In genomic region chr4:168630445-168631187, GRCh38 we compare ENCODE assay signal across 9 cellular contexts.
DNase-seq lines count a peak whose midpoint lies in the region; ATAC-seq and TF ChIP-seq lines count a peak whose summit lies in the region.
"Had no signal": no experiment of that assay in that cellular context is flagged by ENCODE, and none has a peak within 500 bp of the region (broad histone marks: within the 10 kb centered on the region; RNA-seq: fewer than 3 reads in every experiment).

No MANE protein-coding gene starts in this region.

- H3K4me1 ChIP-seq in thoracic aorta (ENCODE audit: control insufficient read depth in 1 of 2, low read depth in 2 of 2), result peaks cover 5 to 42% of the 10 kb centered on the region in 2 donors

- H3K27me3 ChIP-seq in thoracic aorta (replicated peaks; ENCODE audit: insufficient read depth), result no peaks in the 10 kb centered on the region

- H3K27me3 Mint-ChIP-seq in stimulated activated memory B cell treated with anti-CD40 and anti-IgM and Interleukin-4, amounts not matched to agents 10 μg/mL and 1 μg/mL and 100 μg/mL, for 72 hours, result peaks cover 28% of the 10 kb centered on the region
- H3K27me3 Mint-ChIP-seq in stimulated activated naive CD8-positive, alpha-beta T cell treated with anti-CD3 and anti-CD28 coated beads, Interleukin-15, amount 100 ng/mL, for 72 hours, result peaks cover 75% of the 10 kb centered on the region

- H3K36me3 ChIP-seq in thoracic aorta, result no peaks in the 10 kb centered on the region

- no peaks in the 10 kb centered on the region for H3K4me1 Mint-ChIP-seq in stimulated activated memory B cell treated with anti-CD40 and anti-IgM and Interleukin-4, amounts not matched to agents 10 μg/mL and 1 μg/mL and 100 μg/mL, for 72 hours
- H3K4me1 Mint-ChIP-seq in stimulated activated naive CD8-positive, alpha-beta T cell treated with anti-CD3 and anti-CD28 coated beads, Interleukin-15, amount 100 ng/mL, for 72 hours, result peaks cover 27% of the 10 kb centered on the region

- no peaks in the 10 kb centered on the region for H3K36me3 Mint-ChIP-seq in stimulated activated memory B cell treated with anti-CD40 and anti-IgM and Interleukin-4, amounts not matched to agents 10 μg/mL and 1 μg/mL and 100 μg/mL, for 72 hours

- peak overlapping the region; percentile 71 to 84 for H3K27ac ChIP-seq in thoracic aorta
- H3K27ac ChIP-seq: 22Rv1 had no signal

- H3K27ac Mint-ChIP-seq in stimulated activated memory B cell treated with anti-CD40 and anti-IgM and Interleukin-4, amounts not matched to agents 10 μg/mL and 1 μg/mL and 100 μg/mL, for 72 hours, result no peak overlapping the region
- H3K27ac Mint-ChIP-seq in stimulated activated naive CD8-positive, alpha-beta T cell treated with anti-CD3 and anti-CD28 coated beads, Interleukin-15, amount 100 ng/mL, for 72 hours, result no peak overlapping the region

- no peak for TF ChIP-seq CTCF in thoracic aorta (IDR thresholded peaks at IDR 0.05)

- H3K4me3 ChIP-seq in thoracic aorta, result peak overlapping the region; percentile 83

- H3K4me3 Mint-ChIP-seq in stimulated activated memory B cell treated with anti-CD40 and anti-IgM and Interleukin-4, amounts not matched to agents 10 μg/mL and 1 μg/mL and 100 μg/mL, for 72 hours, result no peak overlapping the region
- H3K4me3 Mint-ChIP-seq in stimulated activated naive CD8-positive, alpha-beta T cell treated with anti-CD3 and anti-CD28 coated beads, Interleukin-15, amount 100 ng/mL, for 72 hours, result peak overlapping the region in 1 of 2 donors; percentile 65

- DNase-seq in DMS 273 (lab: John Stamatoyannopoulos, UW; ENCODE audit: unreplicated experiment) (peak; percentile 54), DMS 273 treated with DMSO at 0.1 percent for 48 hours (lab: John Stamatoyannopoulos, UW) (no peak), astrocyte of the hippocampus (ENCODE audit: low read depth, low spot score) (peak; percentile 91), islet precursor cell (peak; percentile 65), thoracic aorta (ENCODE audit: low spot score) (no peak), H4 (ENCODE audit: low spot score) (no peak)
- no peak for DNase-seq in stimulated activated naive CD8-positive, alpha-beta T cell treated with anti-CD3 and anti-CD28 coated beads, Interleukin-15, amount 100 ng/mL, for 72 hours

- H3K9me3 ChIP-seq in thoracic aorta, result no peaks in the 10 kb centered on the region

- no peak for ATAC-seq in thoracic aorta (ENCODE audit: insufficient number of reproducible peaks, low FRiP score, low read depth)
- ATAC-seq in stimulated activated memory B cell treated with anti-CD40 and anti-IgM and Interleukin-4, amounts not matched to agents 10 μg/mL and 1 μg/mL and 100 μg/mL, for 72 hours, result no peak
- ATAC-seq in stimulated activated naive CD8-positive, alpha-beta T cell treated with anti-CD3 and anti-CD28 coated beads, Interleukin-15, amount 100 ng/mL, for 72 hours, result no peak

- no peaks in the 10 kb centered on the region for H3K9me3 Mint-ChIP-seq in stimulated activated memory B cell treated with anti-CD40 and anti-IgM and Interleukin-4, amounts not matched to agents 10 μg/mL and 1 μg/mL and 100 μg/mL, for 72 hours
- H3K9me3 Mint-ChIP-seq in stimulated activated naive CD8-positive, alpha-beta T cell treated with anti-CD3 and anti-CD28 coated beads, Interleukin-15, amount 100 ng/mL, for 72 hours, result no peaks in the 10 kb centered on the region

Comparison
In these comparisons a context has a peak if more than half of its experiments do, and no peak if none do; other contexts are left out.
1. DNase-seq: peak in DMS 273 (single experiment), astrocyte of the hippocampus (single experiment) and islet precursor cell (single experiment); none in DMS 273 treated with DMSO at 0.1 percent for 48 hours (single experiment), thoracic aorta (single experiment), H4 (single experiment) and stimulated activated naive CD8-positive, alpha-beta T cell treated with anti-CD3 and anti-CD28 coated beads, Interleukin-15, amount 100 ng/mL, for 72 hours (0 of 2).